Comparison of ENCODE assay signal across 1 cellular context in genomic region chr12:110100315-110100970, GRCh38.
TF ChIP-seq lines count a peak whose summit lies in the region.

No MANE protein-coding gene starts in this region.

TF ChIP-seq in K562, 482 proteins besides CTCF, POLR2A, EP300 and RAD21 (continued from another document and continues in another):
- TF ChIP-seq, protein P1, sequence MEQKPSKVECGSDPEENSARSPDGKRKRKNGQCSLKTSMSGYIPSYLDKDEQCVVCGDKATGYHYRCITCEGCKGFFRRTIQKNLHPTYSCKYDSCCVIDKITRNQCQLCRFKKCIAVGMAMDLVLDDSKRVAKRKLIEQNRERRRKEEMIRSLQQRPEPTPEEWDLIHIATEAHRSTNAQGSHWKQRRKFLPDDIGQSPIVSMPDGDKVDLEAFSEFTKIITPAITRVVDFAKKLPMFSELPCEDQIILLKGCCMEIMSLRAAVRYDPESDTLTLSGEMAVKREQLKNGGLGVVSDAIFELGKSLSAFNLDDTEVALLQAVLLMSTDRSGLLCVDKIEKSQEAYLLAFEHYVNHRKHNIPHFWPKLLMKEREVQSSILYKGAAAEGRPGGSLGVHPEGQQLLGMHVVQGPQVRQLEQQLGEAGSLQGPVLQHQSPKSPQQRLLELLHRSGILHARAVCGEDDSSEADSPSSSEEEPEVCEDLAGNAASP (IDR thresholded peaks at IDR 0.05): no peak
- no peak for TF ChIP-seq TAF1 (IDR thresholded peaks at IDR 0.05; ENCODE audit: control insufficient read depth, extremely low read depth, insufficient read depth, low read length, severe bottlenecking)
- TF ChIP-seq ARNT (IDR thresholded peaks at IDR 0.05): 0 out of 4 replicates have a peak, but pooled peaks of 1 of the 2 experiments have one; percentile 52
- no peak for TF ChIP-seq POLR3G (IDR thresholded peaks at IDR 0.05; ENCODE audit: extremely low read depth, insufficient read length, insufficient replicate concordance)
- TF ChIP-seq, protein P2, sequence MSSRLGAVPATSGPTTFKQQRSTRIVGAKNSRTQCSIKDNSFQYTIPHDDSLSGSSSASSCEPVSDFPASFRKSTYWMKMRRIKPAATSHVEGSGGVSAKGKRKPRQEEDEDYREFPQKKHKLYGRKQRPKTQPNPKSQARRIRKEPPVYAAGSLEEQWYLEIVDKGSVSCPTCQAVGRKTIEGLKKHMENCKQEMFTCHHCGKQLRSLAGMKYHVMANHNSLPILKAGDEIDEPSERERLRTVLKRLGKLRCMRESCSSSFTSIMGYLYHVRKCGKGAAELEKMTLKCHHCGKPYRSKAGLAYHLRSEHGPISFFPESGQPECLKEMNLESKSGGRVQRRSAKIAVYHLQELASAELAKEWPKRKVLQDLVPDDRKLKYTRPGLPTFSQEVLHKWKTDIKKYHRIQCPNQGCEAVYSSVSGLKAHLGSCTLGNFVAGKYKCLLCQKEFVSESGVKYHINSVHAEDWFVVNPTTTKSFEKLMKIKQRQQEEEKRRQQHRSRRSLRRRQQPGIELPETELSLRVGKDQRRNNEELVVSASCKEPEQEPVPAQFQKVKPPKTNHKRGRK (tag; IDR thresholded peaks at IDR 0.05): no peak
- TF ChIP-seq ZNF324 (CRISPR knock-in tag; IDR thresholded peaks at IDR 0.05): no peak
- TF ChIP-seq SMAD3 (CRISPR knock-in tag; conservative IDR thresholded peaks at IDR 0.05): no peak
- TF ChIP-seq GATAD2B (IDR thresholded peaks at IDR 0.05; ENCODE audit: borderline replicate concordance): 0 out of 2 replicates have a peak, but pooled peaks have one; percentile 28
- TF ChIP-seq MEIS2 (IDR thresholded peaks at IDR 0.05; ENCODE audit: partially characterized antibody): no peak
- no peak for TF ChIP-seq NCOR1 (IDR thresholded peaks at IDR 0.05)
- TF ChIP-seq, protein P3, sequence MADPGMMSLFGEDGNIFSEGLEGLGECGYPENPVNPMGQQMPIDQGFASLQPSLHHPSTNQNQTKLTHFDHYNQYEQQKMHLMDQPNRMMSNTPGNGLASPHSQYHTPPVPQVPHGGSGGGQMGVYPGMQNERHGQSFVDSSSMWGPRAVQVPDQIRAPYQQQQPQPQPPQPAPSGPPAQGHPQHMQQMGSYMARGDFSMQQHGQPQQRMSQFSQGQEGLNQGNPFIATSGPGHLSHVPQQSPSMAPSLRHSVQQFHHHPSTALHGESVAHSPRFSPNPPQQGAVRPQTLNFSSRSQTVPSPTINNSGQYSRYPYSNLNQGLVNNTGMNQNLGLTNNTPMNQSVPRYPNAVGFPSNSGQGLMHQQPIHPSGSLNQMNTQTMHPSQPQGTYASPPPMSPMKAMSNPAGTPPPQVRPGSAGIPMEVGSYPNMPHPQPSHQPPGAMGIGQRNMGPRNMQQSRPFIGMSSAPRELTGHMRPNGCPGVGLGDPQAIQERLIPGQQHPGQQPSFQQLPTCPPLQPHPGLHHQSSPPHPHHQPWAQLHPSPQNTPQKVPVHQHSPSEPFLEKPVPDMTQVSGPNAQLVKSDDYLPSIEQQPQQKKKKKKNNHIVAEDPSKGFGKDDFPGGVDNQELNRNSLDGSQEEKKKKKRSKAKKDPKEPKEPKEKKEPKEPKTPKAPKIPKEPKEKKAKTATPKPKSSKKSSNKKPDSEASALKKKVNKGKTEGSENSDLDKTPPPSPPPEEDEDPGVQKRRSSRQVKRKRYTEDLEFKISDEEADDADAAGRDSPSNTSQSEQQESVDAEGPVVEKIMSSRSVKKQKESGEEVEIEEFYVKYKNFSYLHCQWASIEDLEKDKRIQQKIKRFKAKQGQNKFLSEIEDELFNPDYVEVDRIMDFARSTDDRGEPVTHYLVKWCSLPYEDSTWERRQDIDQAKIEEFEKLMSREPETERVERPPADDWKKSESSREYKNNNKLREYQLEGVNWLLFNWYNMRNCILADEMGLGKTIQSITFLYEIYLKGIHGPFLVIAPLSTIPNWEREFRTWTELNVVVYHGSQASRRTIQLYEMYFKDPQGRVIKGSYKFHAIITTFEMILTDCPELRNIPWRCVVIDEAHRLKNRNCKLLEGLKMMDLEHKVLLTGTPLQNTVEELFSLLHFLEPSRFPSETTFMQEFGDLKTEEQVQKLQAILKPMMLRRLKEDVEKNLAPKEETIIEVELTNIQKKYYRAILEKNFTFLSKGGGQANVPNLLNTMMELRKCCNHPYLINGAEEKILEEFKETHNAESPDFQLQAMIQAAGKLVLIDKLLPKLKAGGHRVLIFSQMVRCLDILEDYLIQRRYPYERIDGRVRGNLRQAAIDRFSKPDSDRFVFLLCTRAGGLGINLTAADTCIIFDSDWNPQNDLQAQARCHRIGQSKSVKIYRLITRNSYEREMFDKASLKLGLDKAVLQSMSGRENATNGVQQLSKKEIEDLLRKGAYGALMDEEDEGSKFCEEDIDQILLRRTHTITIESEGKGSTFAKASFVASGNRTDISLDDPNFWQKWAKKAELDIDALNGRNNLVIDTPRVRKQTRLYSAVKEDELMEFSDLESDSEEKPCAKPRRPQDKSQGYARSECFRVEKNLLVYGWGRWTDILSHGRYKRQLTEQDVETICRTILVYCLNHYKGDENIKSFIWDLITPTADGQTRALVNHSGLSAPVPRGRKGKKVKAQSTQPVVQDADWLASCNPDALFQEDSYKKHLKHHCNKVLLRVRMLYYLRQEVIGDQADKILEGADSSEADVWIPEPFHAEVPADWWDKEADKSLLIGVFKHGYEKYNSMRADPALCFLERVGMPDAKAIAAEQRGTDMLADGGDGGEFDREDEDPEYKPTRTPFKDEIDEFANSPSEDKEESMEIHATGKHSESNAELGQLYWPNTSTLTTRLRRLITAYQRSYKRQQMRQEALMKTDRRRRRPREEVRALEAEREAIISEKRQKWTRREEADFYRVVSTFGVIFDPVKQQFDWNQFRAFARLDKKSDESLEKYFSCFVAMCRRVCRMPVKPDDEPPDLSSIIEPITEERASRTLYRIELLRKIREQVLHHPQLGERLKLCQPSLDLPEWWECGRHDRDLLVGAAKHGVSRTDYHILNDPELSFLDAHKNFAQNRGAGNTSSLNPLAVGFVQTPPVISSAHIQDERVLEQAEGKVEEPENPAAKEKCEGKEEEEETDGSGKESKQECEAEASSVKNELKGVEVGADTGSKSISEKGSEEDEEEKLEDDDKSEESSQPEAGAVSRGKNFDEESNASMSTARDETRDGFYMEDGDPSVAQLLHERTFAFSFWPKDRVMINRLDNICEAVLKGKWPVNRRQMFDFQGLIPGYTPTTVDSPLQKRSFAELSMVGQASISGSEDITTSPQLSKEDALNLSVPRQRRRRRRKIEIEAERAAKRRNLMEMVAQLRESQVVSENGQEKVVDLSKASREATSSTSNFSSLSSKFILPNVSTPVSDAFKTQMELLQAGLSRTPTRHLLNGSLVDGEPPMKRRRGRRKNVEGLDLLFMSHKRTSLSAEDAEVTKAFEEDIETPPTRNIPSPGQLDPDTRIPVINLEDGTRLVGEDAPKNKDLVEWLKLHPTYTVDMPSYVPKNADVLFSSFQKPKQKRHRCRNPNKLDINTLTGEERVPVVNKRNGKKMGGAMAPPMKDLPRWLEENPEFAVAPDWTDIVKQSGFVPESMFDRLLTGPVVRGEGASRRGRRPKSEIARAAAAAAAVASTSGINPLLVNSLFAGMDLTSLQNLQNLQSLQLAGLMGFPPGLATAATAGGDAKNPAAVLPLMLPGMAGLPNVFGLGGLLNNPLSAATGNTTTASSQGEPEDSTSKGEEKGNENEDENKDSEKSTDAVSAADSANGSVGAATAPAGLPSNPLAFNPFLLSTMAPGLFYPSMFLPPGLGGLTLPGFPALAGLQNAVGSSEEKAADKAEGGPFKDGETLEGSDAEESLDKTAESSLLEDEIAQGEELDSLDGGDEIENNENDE (IDR thresholded peaks at IDR 0.05; ENCODE audit: low read depth, low read length): no peak
- TF ChIP-seq ZMIZ1 (IDR thresholded peaks at IDR 0.05; ENCODE audit: low read depth in 2 of 2, low read length in 2 of 2): no peak
- no peak for TF ChIP-seq HNRNPLL (IDR thresholded peaks at IDR 0.05; ENCODE audit: low read depth, low read length, poor library complexity, severe bottlenecking)
- TF ChIP-seq, protein P4, sequence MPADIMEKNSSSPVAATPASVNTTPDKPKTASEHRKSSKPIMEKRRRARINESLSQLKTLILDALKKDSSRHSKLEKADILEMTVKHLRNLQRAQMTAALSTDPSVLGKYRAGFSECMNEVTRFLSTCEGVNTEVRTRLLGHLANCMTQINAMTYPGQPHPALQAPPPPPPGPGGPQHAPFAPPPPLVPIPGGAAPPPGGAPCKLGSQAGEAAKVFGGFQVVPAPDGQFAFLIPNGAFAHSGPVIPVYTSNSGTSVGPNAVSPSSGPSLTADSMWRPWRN (IDR thresholded peaks at IDR 0.05; ENCODE audit: low read depth): no peak
- TF ChIP-seq NCOA2 (IDR thresholded peaks at IDR 0.05; ENCODE audit: partially characterized antibody in 2 of 2): no peak
- TF ChIP-seq TCF7 (IDR thresholded peaks at IDR 0.05; ENCODE audit: borderline replicate concordance): no peak
- peak; percentile 66; the same call in 1 of the 2 replicates for TF ChIP-seq STAG1 (CRISPR knock-in tag; IDR thresholded peaks at IDR 0.05; ENCODE audit: borderline replicate concordance)
- peak; percentile 89 for TF ChIP-seq SMC3 (conservative IDR thresholded peaks at IDR 0.05; ENCODE audit: insufficient read depth, low read depth, low read length)
- TF ChIP-seq NFXL1 (CRISPR knock-in tag; IDR thresholded peaks at IDR 0.05): peak; percentile 24; the same call in 1 of the 2 replicates
- TF ChIP-seq, protein P5, sequence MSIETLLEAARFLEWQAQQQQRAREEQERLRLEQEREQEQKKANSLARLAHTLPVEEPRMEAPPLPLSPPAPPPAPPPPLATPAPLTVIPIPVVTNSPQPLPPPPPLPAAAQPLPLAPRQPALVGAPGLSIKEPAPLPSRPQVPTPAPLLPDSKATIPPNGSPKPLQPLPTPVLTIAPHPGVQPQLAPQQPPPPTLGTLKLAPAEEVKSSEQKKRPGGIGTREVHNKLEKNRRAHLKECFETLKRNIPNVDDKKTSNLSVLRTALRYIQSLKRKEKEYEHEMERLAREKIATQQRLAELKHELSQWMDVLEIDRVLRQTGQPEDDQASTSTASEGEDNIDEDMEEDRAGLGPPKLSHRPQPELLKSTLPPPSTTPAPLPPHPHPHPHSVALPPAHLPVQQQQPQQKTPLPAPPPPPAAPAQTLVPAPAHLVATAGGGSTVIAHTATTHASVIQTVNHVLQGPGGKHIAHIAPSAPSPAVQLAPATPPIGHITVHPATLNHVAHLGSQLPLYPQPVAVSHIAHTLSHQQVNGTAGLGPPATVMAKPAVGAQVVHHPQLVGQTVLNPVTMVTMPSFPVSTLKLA (conservative IDR thresholded peaks at IDR 0.05): peak in 1 of 2 experiments; percentile 25; a peak in 1 of 4 replicates
- TF ChIP-seq SAFB (IDR thresholded peaks at IDR 0.05; ENCODE audit: borderline replicate concordance, low read depth, low read length): no peak
- no peak for TF ChIP-seq CBX5 (IDR thresholded peaks at IDR 0.05; ENCODE audit: borderline replicate concordance, low read depth)
- peak; percentile 41; the same call in 1 of the 2 replicates for TF ChIP-seq PKNOX1 (IDR thresholded peaks at IDR 0.05)
- TF ChIP-seq WHSC1 (IDR thresholded peaks at IDR 0.05; ENCODE audit: low read length): no peak
- TF ChIP-seq, protein P6, sequence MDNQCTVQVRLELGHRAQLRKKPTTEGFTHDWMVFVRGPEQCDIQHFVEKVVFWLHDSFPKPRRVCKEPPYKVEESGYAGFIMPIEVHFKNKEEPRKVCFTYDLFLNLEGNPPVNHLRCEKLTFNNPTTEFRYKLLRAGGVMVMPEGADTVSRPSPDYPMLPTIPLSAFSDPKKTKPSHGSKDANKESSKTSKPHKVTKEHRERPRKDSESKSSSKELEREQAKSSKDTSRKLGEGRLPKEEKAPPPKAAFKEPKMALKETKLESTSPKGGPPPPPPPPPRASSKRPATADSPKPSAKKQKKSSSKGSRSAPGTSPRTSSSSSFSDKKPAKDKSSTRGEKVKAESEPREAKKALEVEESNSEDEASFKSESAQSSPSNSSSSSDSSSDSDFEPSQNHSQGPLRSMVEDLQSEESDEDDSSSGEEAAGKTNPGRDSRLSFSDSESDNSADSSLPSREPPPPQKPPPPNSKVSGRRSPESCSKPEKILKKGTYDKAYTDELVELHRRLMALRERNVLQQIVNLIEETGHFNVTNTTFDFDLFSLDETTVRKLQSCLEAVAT (IDR thresholded peaks at IDR 0.05): no peak
- TF ChIP-seq, protein P7, sequence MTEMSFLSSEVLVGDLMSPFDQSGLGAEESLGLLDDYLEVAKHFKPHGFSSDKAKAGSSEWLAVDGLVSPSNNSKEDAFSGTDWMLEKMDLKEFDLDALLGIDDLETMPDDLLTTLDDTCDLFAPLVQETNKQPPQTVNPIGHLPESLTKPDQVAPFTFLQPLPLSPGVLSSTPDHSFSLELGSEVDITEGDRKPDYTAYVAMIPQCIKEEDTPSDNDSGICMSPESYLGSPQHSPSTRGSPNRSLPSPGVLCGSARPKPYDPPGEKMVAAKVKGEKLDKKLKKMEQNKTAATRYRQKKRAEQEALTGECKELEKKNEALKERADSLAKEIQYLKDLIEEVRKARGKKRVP (CRISPR knock-in tag; IDR thresholded peaks at IDR 0.05): no peak
- no peak for TF ChIP-seq CTBP1 (IDR thresholded peaks at IDR 0.05; ENCODE audit: borderline replicate concordance)
- TF ChIP-seq ZNF695 (CRISPR knock-in tag; IDR thresholded peaks at IDR 0.05): no peak
- TF ChIP-seq NCOA4 (IDR thresholded peaks at IDR 0.05; ENCODE audit: partially characterized antibody): no peak
- no peak for TF ChIP-seq ZNF785 (CRISPR knock-in tag; IDR thresholded peaks at IDR 0.05)
- 0 out of 2 replicates have a peak, but pooled peaks have one; percentile 60 for TF ChIP-seq GATAD2A (IDR thresholded peaks at IDR 0.05)
- no peak for TF ChIP-seq PRMT5 (CRISPR knock-in tag; IDR thresholded peaks at IDR 0.05)
- 0 out of 2 replicates have a peak, but pooled peaks have one; percentile 18 for TF ChIP-seq SMARCA4 (IDR thresholded peaks at IDR 0.05)
- TF ChIP-seq SIRT6 (IDR thresholded peaks at IDR 0.05; ENCODE audit: low read depth, low read length): no peak
